7 cellular contexts compared by ENCODE assay signal in the genomic region with DNA sequence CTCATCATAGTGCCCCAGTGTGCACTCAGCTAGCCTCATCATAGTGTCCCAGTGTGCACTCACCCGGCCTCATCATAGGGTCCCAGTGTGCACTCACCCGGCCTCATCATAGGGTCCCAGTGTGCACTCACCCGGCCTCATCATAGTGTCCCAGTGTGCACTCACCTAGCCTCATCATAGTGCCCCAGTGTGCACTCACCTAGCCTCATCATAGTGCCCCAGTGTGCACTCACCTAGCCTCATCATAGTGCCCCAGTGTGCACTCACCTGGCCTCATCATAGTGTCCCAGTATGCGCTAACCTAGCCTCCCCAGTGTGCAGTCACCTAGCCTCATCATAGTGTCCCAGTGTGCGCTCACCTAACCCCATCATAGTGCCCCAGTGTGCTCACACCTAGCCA. TPM values are rescaled to one million over a fixed set of nuclear protein-coding genes. Genes with fewer than 3 reads are reported as not detected.
DNase-seq lines count a peak whose midpoint lies in the region; ATAC-seq, FAIRE-seq and TF ChIP-seq lines count a peak whose summit lies in the region.
"Not testable (repeated sequence)": the region's sequence is repeated elsewhere in the genome, so short reads cannot be mapped to it uniquely, and the experiment has no call there.

No MANE protein-coding gene starts in this region.

- TF ChIP-seq EP300 in gastroesophageal sphincter (IDR thresholded peaks at IDR 0.05): not testable (repeated sequence)

- not testable (repeated sequence) for H3K4me3 ChIP-seq in RWPE2 (ENCODE audit: severe bottlenecking); gastroesophageal sphincter; left lung; upper lobe of right lung

- peak overlapping the region; percentile 16 for H3K4me3 Mint-ChIP-seq in endothelial cell (ENCODE audit: unreplicated experiment)

- intact Hi-C loops in left lung (cut with DNase I): not testable (repeated sequence)
- intact Hi-C loops in upper lobe of right lung (cut with DNase I): loop anchor here (10.0 kb wide), 1 partner anchor 334 kb away; no protein-coding TSS in a partner anchor

- TF ChIP-seq CTCF in RWPE2 (IDR thresholded peaks at IDR 0.05; ENCODE audit: poor library complexity, severe bottlenecking); endothelial cell (IDR thresholded peaks at IDR 0.05; ENCODE audit: unreplicated experiment); gastroesophageal sphincter (IDR thresholded peaks at IDR 0.05); left lung (IDR thresholded peaks at IDR 0.05); omental fat pad (IDR thresholded peaks at IDR 0.05); upper lobe of right lung (IDR thresholded peaks at IDR 0.05): not testable (repeated sequence)

- peak; percentile 44 for FAIRE-seq in GM12892 (lab: Jason Lieb, UNC)

- peaks cover 13% of the 10 kb centered on the region for H3K36me3 ChIP-seq in RWPE2 (ENCODE audit: low read depth)
- H3K36me3 ChIP-seq in gastroesophageal sphincter: peaks cover 0 to 28% of the 10 kb centered on the region in 2 donors
- H3K36me3 ChIP-seq in left lung: peaks cover 0 to 13% of the 10 kb centered on the region in 2 donors
- not testable (repeated sequence) for H3K36me3 ChIP-seq in upper lobe of right lung

- H3K4me1 Mint-ChIP-seq in endothelial cell (ENCODE audit: unreplicated experiment): not testable (repeated sequence)

- not testable (repeated sequence) for TF ChIP-seq POLR2A in GM12892 (IDR thresholded peaks at IDR 0.05; ENCODE audit: low read depth, low read length); gastroesophageal sphincter (IDR thresholded peaks at IDR 0.05)

- H3K27ac ChIP-seq in RWPE2 (ENCODE audit: poor library complexity, severe bottlenecking); gastroesophageal sphincter; left lung; upper lobe of right lung: not testable (repeated sequence)

- H3K4me1 ChIP-seq in RWPE2 (ENCODE audit: insufficient read depth, poor library complexity, severe bottlenecking); upper lobe of right lung: not testable (repeated sequence)
- H3K4me1 ChIP-seq in gastroesophageal sphincter (peaks cover 0 to 15% (median 0%) of the 10 kb centered on the region in 3 donors), left lung (peaks cover 0 to 18% of the 10 kb centered on the region in 2 donors)

- not testable (repeated sequence) for H3K9me3 Mint-ChIP-seq in endothelial cell (ENCODE audit: unreplicated experiment)

- not testable (repeated sequence) for DNase-seq in GM12892 (ENCODE audit: insufficient read length); RWPE2 (ENCODE audit: low spot score); endothelial cell (ENCODE audit: low spot score); left lung; omental fat pad (ENCODE audit: low spot score); upper lobe of right lung

- peaks cover 31% of the 10 kb centered on the region for H3K36me3 Mint-ChIP-seq in endothelial cell (ENCODE audit: low read depth, unreplicated experiment)

- peak; percentile 50; the same call in 2 of the 3 replicates for ATAC-seq in RWPE2 (ENCODE audit: low read depth)
- peak; percentile 56 for ATAC-seq in gastroesophageal sphincter
- ATAC-seq in left lung: peak; percentile 22
- ATAC-seq in omental fat pad (ENCODE audit: low FRiP score): peak; percentile 35
- peak; percentile 47 for ATAC-seq in upper lobe of right lung

- H3K27me3 Mint-ChIP-seq in endothelial cell (ENCODE audit: unreplicated experiment): peaks cover 15% of the 10 kb centered on the region

- H3K27me3 ChIP-seq in RWPE2 (ENCODE audit: insufficient read depth, poor library complexity, severe bottlenecking); gastroesophageal sphincter; left lung; upper lobe of right lung: not testable (repeated sequence)

- peak overlapping the region; percentile 2 for H3K27ac Mint-ChIP-seq in endothelial cell (ENCODE audit: unreplicated experiment)

- H3K9me3 ChIP-seq in RWPE2 (ENCODE audit: severe bottlenecking); gastroesophageal sphincter; left lung; upper lobe of right lung: not testable (repeated sequence)

- 57 to 70% methylated on average over 4 to 5 of the region's 5 CpGs for WGBS in gastroesophageal sphincter (ENCODE audit: low coverage in 1 of 2), 2 donors

RNA-seq across cellular contexts. Expression of a gene that starts 12.6 kb away (rescaled TPM):
- polyA plus RNA-seq in GM12892 (2012; ENCODE audit: missing spikeins): 2.9 TPM
- 10.8 TPM for total RNA-seq in endothelial cell (ENCODE audit: unreplicated experiment)
- total RNA-seq in gastroesophageal sphincter: 1 to 10 TPM; 6.6 to 8.4 (median 7.6) TPM
- total RNA-seq in left lung: 10 to 100 TPM; 10.9 to 11.5 TPM
- total RNA-seq in omental fat pad: 10 to 100 TPM in 1 of 4 donors, 1 to 10 TPM in 3; 3.5 to 13.6 (median 5.2) TPM
- 9.9 TPM for total RNA-seq in upper lobe of right lung
